In genomic region chr2:225602205-225602604, GRCh38 we compare ENCODE assay signal across 21 cellular contexts.
"Had no signal": no experiment of that assay in that cellular context is flagged by ENCODE, and none has a peak within 500 bp of the region (broad histone marks: within the 10 kb centered on the region; RNA-seq: fewer than 3 reads in every experiment).

No MANE protein-coding gene starts in this region.

- H3K36me3 ChIP-seq: colonic mucosa, gastroesophageal sphincter, heart right ventricle, left lung, lower lobe of right lung had no signal

- DNase-seq: colonic mucosa; cortex of kidney; effector CD8-positive, alpha-beta T cell; effector memory CD8-positive, alpha-beta T cell; endodermal cell; foreskin keratinocyte; heart right ventricle; hippocampal formation; left cardiac atrium; left lung; left ventricle myocardium superior; lower lobe of right lung; mesenchymal stem cell; mucosa of descending colon; naive B cell had no signal

- H3K4me3 ChIP-seq: colonic mucosa, gastroesophageal sphincter, heart right ventricle, left lung, lower lobe of right lung, mucosa of descending colon had no signal

- H3K27ac ChIP-seq: colonic mucosa, epithelial cell of prostate, foreskin keratinocyte, gastroesophageal sphincter, heart right ventricle, left lung, lower lobe of right lung had no signal

- H3K4me1 ChIP-seq: colonic mucosa, foreskin keratinocyte, gastroesophageal sphincter, heart right ventricle, left lung, lower lobe of right lung had no signal

- FAIRE-seq: endometrium, frontal cortex, islet of Langerhans, keratinocyte had no signal

- H3K27me3 ChIP-seq: colonic mucosa, foreskin keratinocyte, gastroesophageal sphincter, heart right ventricle, left lung had no signal

- H3K9me3 ChIP-seq: colonic mucosa, gastroesophageal sphincter, lower lobe of right lung, mucosa of descending colon had no signal
